10 cellular contexts compared by ENCODE assay signal in genomic region chr12:77830502-77830901, GRCh38. TPM values are rescaled to one million over a fixed set of nuclear protein-coding genes. Genes with fewer than 3 reads are reported as not detected.
DNase-seq lines count a peak whose midpoint lies in the region; ATAC-seq and TF ChIP-seq lines count a peak whose summit lies in the region.
"Had no signal": no experiment of that assay in that cellular context is flagged by ENCODE, and none has a peak within 500 bp of the region (broad histone marks: within the 10 kb centered on the region; RNA-seq: fewer than 3 reads in every experiment).

NAV3 (plus strand) TSS chr12:77830894; CDS start chr12:77831462, 568 bp downstream.

- no peak for TF ChIP-seq CTCF in lower leg skin (IDR thresholded peaks at IDR 0.05)
- no peak for TF ChIP-seq CTCF in spleen (IDR thresholded peaks at IDR 0.05 in 8 of 11, conservative IDR thresholded peaks at IDR 0.05 in 3 of 11)
- TF ChIP-seq CTCF in foreskin keratinocyte (conservative IDR thresholded peaks at IDR 0.05) = no peak

- peak within 1 kb of the TSS; percentile 15 to 82 (median 71) for H3K27ac ChIP-seq in spleen
- no peak within 1 kb of the TSS for H3K27ac ChIP-seq in foreskin keratinocyte

- no peak for TF ChIP-seq POLR2A in lower leg skin (IDR thresholded peaks at IDR 0.05)
- no peak for TF ChIP-seq POLR2A in spleen (IDR thresholded peaks at IDR 0.05)

- peaks cover 0 to 7% (median 5%) of the 10 kb centered on the region in 6 donors for H3K4me1 ChIP-seq in spleen
- no peaks in the 10 kb centered on the region for H3K4me1 ChIP-seq in foreskin keratinocyte
- H3K4me1 ChIP-seq: transverse colon had no signal

- H3K27me3 ChIP-seq in spleen (replicated peaks in 1 of 7) = no peaks in the 10 kb centered on the region
- peaks cover 41% of the 10 kb centered on the region for H3K27me3 ChIP-seq in foreskin keratinocyte
- H3K27me3 ChIP-seq: transverse colon had no signal

- no peaks in the 10 kb centered on the region for H3K36me3 ChIP-seq in spleen
- H3K36me3 ChIP-seq: transverse colon had no signal

- 20% methylated on average over 3 of the region's 3 CpGs for WGBS in lower leg skin, 2 donors
- 13 to 21% (median 15%) methylated on average over 3 of the region's 3 CpGs for WGBS in spleen, 5 donors

- peaks cover 0 to 5% (median 0%) of the 10 kb centered on the region in 8 donors for H3K9me3 ChIP-seq in spleen
- H3K9me3 ChIP-seq: transverse colon had no signal

- no peak for DNase-seq in M059J (ENCODE audit: low read depth)
- peak; percentile 97 to 99 for DNase-seq in dermis microvascular lymphatic vessel endothelial cell (ENCODE audit: low read depth in 2 of 2)
- no peak for DNase-seq in lower leg skin (ENCODE audit: low spot score in 2 of 2)
- no peak for DNase-seq in spleen
- DNase-seq in DMS153 (lab: John Stamatoyannopoulos, UW) = no peak
- no peak for DNase-seq in glomerular visceral epithelial cell (ENCODE audit: extremely low spot score)
- no peak for DNase-seq in foreskin keratinocyte
- DNase-seq: activated CD8-positive, alpha-beta T cell treated with anti-CD3 and anti-CD28 coated beads for 36 hours; transverse colon had no signal

- ATAC-seq in HG02885 (IDR thresholded peaks at IDR 0.05; ENCODE audit: poor library complexity, unreplicated experiment) (no peak), foreskin keratinocyte (no peak)
- ATAC-seq: activated CD8-positive, alpha-beta T cell treated with anti-CD3 and anti-CD28 coated beads for 36 hours had no signal

- intact Hi-C loops in lower leg skin (cut with DNase I; ENCODE audit: low total_unique reads) (no loop called here), spleen (cut with DNase I; ENCODE audit: low total_unique reads) (no loop called here)

- H3K4me3 ChIP-seq in lower leg skin (ENCODE audit: low read depth, poor library complexity, severe bottlenecking) (no peak within 1 kb of the TSS), spleen (peak within 1 kb of the TSS in 6 of 8 donors; percentile 22 to 65 (median 34))
- H3K4me3 ChIP-seq: transverse colon had no signal

RNA-seq across cellular contexts. Expression of gene NAV3, which starts in this region (rescaled TPM):
- total RNA-seq in M059J (2014; rRNA removed; shearing (Covaris generic)) = 14.3 and 28.3 TPM in 2 replicates
- 2.3 and 10.8 TPM in 2 replicates for total RNA-seq in dermis microvascular lymphatic vessel endothelial cell
- total RNA-seq in lower leg skin = 10 to 100 TPM in 3 of 4 donors, 1 to 10 TPM in 1; 8.0 to 22.5 (median 12.7) TPM
- 100 to 1,000 TPM in 1 of 7 donors, 10 to 100 TPM in 6; 39.8 to 111 (median 71.9) TPM for total RNA-seq in spleen
- polyA plus RNA-seq in spleen = 1 to 10 TPM in 2 of 3 donors, under 1 TPM in 1; 0.74 to 5.2 (median 2.1) TPM
- total RNA-seq in foreskin keratinocyte = 28.5 and 41.8 TPM in 2 replicates
- 3.8 and 4.0 TPM in 2 replicates for polyA plus RNA-seq in foreskin keratinocyte
- total RNA-seq: activated CD8-positive, alpha-beta T cell treated with anti-CD3 and anti-CD28 coated beads for 36 hours had no signal

Comparison
In these comparisons a context has a peak if more than half of its experiments do, and no peak if none do; other contexts are left out.
1. DNase-seq: peak in dermis microvascular lymphatic vessel endothelial cell (2 of 2); none in M059J (single experiment), lower leg skin (0 of 2), spleen (single experiment), DMS153 (single experiment), glomerular visceral epithelial cell (single experiment) and foreskin keratinocyte (0 of 2).